Comparison of ENCODE assay signal across 24 cellular contexts in genomic region chr11:61864814-61865775, GRCh38. TPM values are rescaled to one million over a fixed set of nuclear protein-coding genes. Genes with fewer than 3 reads are reported as not detected.
"Had no signal": no experiment of that assay in that cellular context is flagged by ENCODE, and none has a peak within 500 bp of the region (broad histone marks: within the 10 kb centered on the region; RNA-seq: fewer than 3 reads in every experiment).

No MANE protein-coding gene starts in this region.

- ATAC-seq: activated naive CD4-positive, alpha-beta T cell treated with anti-CD3 and anti-CD28 coated beads, Interleukin-2, amount 50 U/mL, for 72 hours; gastroesophageal sphincter; stimulated activated naive B cell treated with anti-CD40 and anti-IgM and Interleukin-4, amounts not matched to agents 10 μg/mL and 1 μg/mL and 100 μg/mL, for 72 hours had no signal

- H3K4me3 Mint-ChIP-seq: dendritic cell treated with granulocyte-macrophage colony-stimulating factor and Interleukin-4, amounts not matched to agents 40 ng/mL and 50 ng/mL, for 4 days; immature natural killer cell; naive B cell had no signal

- H3K27me3 Mint-ChIP-seq: naive B cell; stimulated activated naive B cell treated with anti-CD40 and anti-IgM and Interleukin-4, amounts not matched to agents 10 μg/mL and 1 μg/mL and 100 μg/mL, for 72 hours had no signal

- H3K4me1 Mint-ChIP-seq: immature natural killer cell, naive B cell had no signal

- H3K36me3 Mint-ChIP-seq: activated naive CD4-positive, alpha-beta T cell treated with anti-CD3 and anti-CD28 coated beads, Interleukin-2, amount 50 U/mL, for 72 hours; naive B cell had no signal

- H3K36me3 ChIP-seq: thyroid gland had no signal

- H3K9me3 Mint-ChIP-seq: activated naive CD4-positive, alpha-beta T cell treated with anti-CD3 and anti-CD28 coated beads, Interleukin-2, amount 50 U/mL, for 72 hours; dendritic cell treated with granulocyte-macrophage colony-stimulating factor and Interleukin-4, amounts not matched to agents 40 ng/mL and 50 ng/mL, for 4 days; immature natural killer cell; naive B cell; stimulated activated naive B cell treated with anti-CD40 and anti-IgM and Interleukin-4, amounts not matched to agents 10 μg/mL and 1 μg/mL and 100 μg/mL, for 72 hours had no signal

- H3K27ac ChIP-seq: esophagus muscularis mucosa, gastroesophageal sphincter, left ventricle myocardium inferior, parathyroid adenoma, spleen, thyroid gland had no signal

- H3K9me3 ChIP-seq: esophagus muscularis mucosa, gastroesophageal sphincter, left ventricle myocardium inferior, spleen, thyroid gland had no signal

- H3K27me3 ChIP-seq: esophagus muscularis mucosa, gastroesophageal sphincter, thyroid gland had no signal

- H3K4me3 ChIP-seq: esophagus muscularis mucosa, gastroesophageal sphincter, left ventricle myocardium inferior, spleen, thyroid gland had no signal

- DNase-seq: activated CD4-positive, alpha-beta T cell treated with anti-CD3 and anti-CD28 coated beads for 48 hours; activated CD4-positive, CD25-positive, alpha-beta regulatory T cell; activated CD8-positive, alpha-beta memory T cell treated with anti-CD3 and anti-CD28 coated beads for 24 hours; activated CD8-positive, alpha-beta memory T cell treated with anti-CD3 and anti-CD28 coated beads, Interleukin-2, amount 50 U/mL, for 48 hours; activated effector memory CD4-positive, alpha-beta T cell treated with Interleukin-2 at 50 U/mL for 16 hours; activated T-cell treated with anti-CD3 and anti-CD28 coated beads, Interleukin-2, amount 50 U/mL, for 48 hours; effector CD8-positive, alpha-beta T cell; immature natural killer cell; kidney glomerular epithelial cell; left ventricle myocardium inferior; mammary epithelial cell; naive B cell; spleen; stimulated activated CD4-positive, alpha-beta T cell treated with anti-CD3 and anti-CD28 coated beads, Interleukin-4, amount 100 ng/mL, for 4 hours; stimulated activated naive B cell treated with anti-CD40 and anti-IgM and Interleukin-4, amounts not matched to agents 10 μg/mL and 1 μg/mL and 100 μg/mL, for 72 hours; T-helper 1 cell; T-helper 9 cell; thyroid gland had no signal

- H3K27ac Mint-ChIP-seq: dendritic cell treated with granulocyte-macrophage colony-stimulating factor and Interleukin-4, amounts not matched to agents 40 ng/mL and 50 ng/mL, for 4 days; immature natural killer cell had no signal

- H3K4me1 ChIP-seq: parathyroid adenoma had no signal

RNA-seq across cellular contexts. Expression of gene RAB3IL1, which starts 52.3 kb away (rescaled TPM):
- total RNA-seq: mononuclear cell had no signal
